8 cellular contexts compared by ENCODE assay signal in the genomic region with DNA sequence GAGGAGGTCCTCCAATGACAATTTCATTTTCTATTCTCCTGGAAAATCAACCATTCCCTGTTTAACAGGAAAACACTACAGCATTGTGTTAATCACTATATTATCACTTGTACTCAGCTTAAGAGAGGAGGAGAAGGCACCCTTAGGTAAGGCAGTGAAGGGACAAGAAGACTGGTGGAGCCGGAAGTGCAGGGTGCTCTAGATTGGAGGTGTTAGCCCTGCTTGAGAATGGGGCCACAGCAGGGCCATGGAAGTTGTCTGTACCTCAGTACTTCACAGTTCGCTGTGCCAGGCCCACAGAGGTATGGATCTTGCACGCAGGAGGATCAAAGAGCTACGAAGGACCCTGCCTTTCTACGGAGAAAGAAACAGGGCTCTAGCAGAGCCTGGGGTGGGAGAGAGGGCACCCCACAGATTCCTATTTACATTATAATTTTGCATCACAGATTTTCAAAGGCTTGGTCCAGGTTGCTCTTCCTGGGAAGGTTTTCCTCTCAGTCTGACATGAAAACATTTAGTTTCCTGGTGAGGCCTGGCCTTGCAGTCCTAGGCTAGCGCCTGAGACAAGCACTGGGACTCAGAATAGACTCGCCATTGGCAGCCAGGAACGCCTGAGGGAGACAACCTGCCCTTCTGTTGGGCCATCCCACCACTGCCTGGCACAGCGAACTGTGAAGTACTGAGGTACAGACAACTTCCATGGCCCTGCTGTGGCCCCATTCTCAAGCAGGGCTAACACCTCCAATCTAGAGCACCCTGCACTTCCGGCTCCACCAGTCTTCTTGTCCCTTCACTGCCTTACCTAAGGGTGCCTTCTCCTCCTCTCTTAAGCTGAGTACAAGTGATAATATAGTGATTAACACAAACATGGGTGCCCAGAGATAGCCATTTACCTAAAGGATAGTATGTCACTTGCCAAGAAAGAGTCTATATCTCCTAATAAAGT.
DNase-seq lines count a peak whose midpoint lies in the region; ATAC-seq, FAIRE-seq and TF ChIP-seq lines count a peak whose summit lies in the region.
"Not testable (repeated sequence)": the region's sequence is repeated elsewhere in the genome, so short reads cannot be mapped to it uniquely, and the experiment has no call there.

No MANE protein-coding gene starts in this region.

- TF ChIP-seq CTCF in bronchial epithelial cell (IDR thresholded peaks at IDR 0.05; ENCODE audit: insufficient read depth, low read length, severe bottlenecking): not testable (repeated sequence)

- peaks cover 0 to 65% (median 33%) of the 10 kb centered on the region in 10 experiments; a peak in 16 of 20 replicates for H3K4me1 ChIP-seq in BLaER1 treated with 17β-estradiol and CSF1 and Interleukin-3, amounts not matched to agents 10 nM and 100 nM

- POLR2A ChIA-PET in activated CD8-positive, alpha-beta T cell treated with anti-CD3 and anti-CD28 coated beads, Interleukin-2, amount 10 ng/mL, durations not matched to agents 7 days and 5 days (lab: Charles Lee): not testable (repeated sequence)
- POLR2A ChIA-PET in naive thymus-derived CD8-positive, alpha-beta T cell (lab: Charles Lee): interaction anchor here (0.5 to 2.1 kb wide), 8 partner anchors 9 to 114 kb away, joined by 3 to 7 read pairs (median 4); no protein-coding TSS in a partner anchor

- peak; percentile 40 for FAIRE-seq in GM19239 (lab: Jason Lieb, UNC)
- FAIRE-seq in bronchial epithelial cell (lab: Jason Lieb, UNC): peak; percentile 83

- H3K9me3 Mint-ChIP-seq in activated CD8-positive, alpha-beta T cell treated with anti-CD3 and anti-CD28 coated beads, Interleukin-2, amount 10 ng/mL, durations not matched to agents 7 days and 5 days (ENCODE audit: insufficient read depth); activated naive CD4-positive, alpha-beta T cell treated with anti-CD3 and anti-CD28 coated beads, Interleukin-2, amount 10 ng/mL, durations not matched to agents 7 days and 5 days; naive thymus-derived CD8-positive, alpha-beta T cell; stimulated activated naive CD8-positive, alpha-beta T cell treated with anti-CD3 and anti-CD28 coated beads, Interleukin-15, Interleukin-2, amounts not matched to agents 100 ng/mL and 50 ng/mL, for 24 hours: not testable (repeated sequence)

- not testable (repeated sequence) for H3K9me3 ChIP-seq in BLaER1 treated with 17β-estradiol and CSF1 and Interleukin-3, amounts not matched to agents 10 nM and 100 nM (replicated peaks in 1 of 11); T-helper 17 cell (ENCODE audit: control insufficient read depth, low read length, poor library complexity, severe bottlenecking)

- not testable (repeated sequence) for H3K9ac ChIP-seq in BLaER1 treated with 17β-estradiol and CSF1 and Interleukin-3, amounts not matched to agents 10 nM and 100 nM

- peaks cover 41% of the 10 kb centered on the region for H3K4me1 Mint-ChIP-seq in T-helper 17 cell
- peaks cover 78% of the 10 kb centered on the region for H3K4me1 Mint-ChIP-seq in activated CD8-positive, alpha-beta T cell treated with anti-CD3 and anti-CD28 coated beads, Interleukin-2, amount 10 ng/mL, durations not matched to agents 7 days and 5 days (ENCODE audit: low read depth)
- H3K4me1 Mint-ChIP-seq in activated naive CD4-positive, alpha-beta T cell treated with anti-CD3 and anti-CD28 coated beads, Interleukin-2, amount 10 ng/mL, durations not matched to agents 7 days and 5 days: peaks cover 87% of the 10 kb centered on the region
- peaks cover 58 to 92% (median 85%) of the 10 kb centered on the region in 4 donors for H3K4me1 Mint-ChIP-seq in naive thymus-derived CD8-positive, alpha-beta T cell
- H3K4me1 Mint-ChIP-seq in stimulated activated naive CD8-positive, alpha-beta T cell treated with anti-CD3 and anti-CD28 coated beads, Interleukin-15, Interleukin-2, amounts not matched to agents 100 ng/mL and 50 ng/mL, for 24 hours (ENCODE audit: low read depth): peaks cover 87% of the 10 kb centered on the region

- peaks cover 5 to 93% (median 72%) of the 10 kb centered on the region in 11 experiments; a peak in 20 of 22 replicates for H3K36me3 ChIP-seq in BLaER1 treated with 17β-estradiol and CSF1 and Interleukin-3, amounts not matched to agents 10 nM and 100 nM
- not testable (repeated sequence) for H3K36me3 ChIP-seq in bronchial epithelial cell (ENCODE audit: control insufficient read depth, insufficient read depth, low read length)

- H4K20me1 ChIP-seq in BLaER1 treated with 17β-estradiol and CSF1 and Interleukin-3, amounts not matched to agents 10 nM and 100 nM: peaks cover 0 to 63% (median 0%) of the 10 kb centered on the region in 11 experiments; a peak in 5 of 22 replicates

- H3K27ac ChIP-seq in BLaER1 treated with 17β-estradiol and CSF1 and Interleukin-3, amounts not matched to agents 10 nM and 100 nM: peak overlapping the region in 4 of 11 experiments; percentile 5 to 69 (median 58); a peak in 4 of 22 replicates

- H3K4me3 ChIP-seq in BLaER1 treated with 17β-estradiol and CSF1 and Interleukin-3, amounts not matched to agents 10 nM and 100 nM; bronchial epithelial cell (ENCODE audit: low read depth, low read length): not testable (repeated sequence)

- peak overlapping the region; percentile 88 for H3K4me3 Mint-ChIP-seq in T-helper 17 cell
- H3K4me3 Mint-ChIP-seq in activated CD8-positive, alpha-beta T cell treated with anti-CD3 and anti-CD28 coated beads, Interleukin-2, amount 10 ng/mL, durations not matched to agents 7 days and 5 days: peak overlapping the region; percentile 81
- H3K4me3 Mint-ChIP-seq in activated naive CD4-positive, alpha-beta T cell treated with anti-CD3 and anti-CD28 coated beads, Interleukin-2, amount 10 ng/mL, durations not matched to agents 7 days and 5 days: peak overlapping the region; percentile 74
- peak overlapping the region; percentile 67 to 90 (median 86) for H3K4me3 Mint-ChIP-seq in naive thymus-derived CD8-positive, alpha-beta T cell
- peak overlapping the region; percentile 87 for H3K4me3 Mint-ChIP-seq in stimulated activated naive CD8-positive, alpha-beta T cell treated with anti-CD3 and anti-CD28 coated beads, Interleukin-15, Interleukin-2, amounts not matched to agents 100 ng/mL and 50 ng/mL, for 24 hours

- CTCF ChIA-PET in activated CD8-positive, alpha-beta T cell treated with anti-CD3 and anti-CD28 coated beads, Interleukin-2, amount 10 ng/mL, durations not matched to agents 7 days and 5 days (lab: Charles Lee): interaction anchor here (1.0 to 5.7 kb wide), 4 partner anchors 9 to 522 kb away, joined by 3 to 43 read pairs (median 4); no protein-coding TSS in a partner anchor
- CTCF ChIA-PET in activated naive CD4-positive, alpha-beta T cell treated with anti-CD3 and anti-CD28 coated beads, Interleukin-2, amount 10 ng/mL, durations not matched to agents 7 days and 5 days (lab: Charles Lee): interaction anchor here (1.1 kb wide), 1 partner anchor 21 kb away, joined by 4 read pairs; no protein-coding TSS in a partner anchor

- ATAC-seq in T-helper 17 cell: peak; percentile 70
- peak; percentile 68 for ATAC-seq in activated CD8-positive, alpha-beta T cell treated with anti-CD3 and anti-CD28 coated beads, Interleukin-2, amount 10 ng/mL, durations not matched to agents 7 days and 5 days
- peak; percentile 24 to 29 for ATAC-seq in naive thymus-derived CD8-positive, alpha-beta T cell

- H3K4me2 ChIP-seq in BLaER1 treated with 17β-estradiol and CSF1 and Interleukin-3, amounts not matched to agents 10 nM and 100 nM: peak overlapping the region in 9 of 11 experiments; percentile 26 to 59 (median 53); a peak in 16 of 22 replicates

- not testable (repeated sequence) for DNase-seq in GM19239 (ENCODE audit: insufficient read length, low spot score); T-helper 17 cell; activated CD8-positive, alpha-beta T cell treated with anti-CD3 and anti-CD28 coated beads, Interleukin-2, amount 10 ng/mL, durations not matched to agents 7 days and 5 days; activated naive CD4-positive, alpha-beta T cell treated with anti-CD3 and anti-CD28 coated beads, Interleukin-2, amount 10 ng/mL, durations not matched to agents 7 days and 5 days; bronchial epithelial cell (ENCODE audit: low read depth); naive thymus-derived CD8-positive, alpha-beta T cell

- peak overlapping the region; percentile 91 for H3K27ac Mint-ChIP-seq in T-helper 17 cell
- peak overlapping the region; percentile 95 for H3K27ac Mint-ChIP-seq in activated CD8-positive, alpha-beta T cell treated with anti-CD3 and anti-CD28 coated beads, Interleukin-2, amount 10 ng/mL, durations not matched to agents 7 days and 5 days
- H3K27ac Mint-ChIP-seq in activated naive CD4-positive, alpha-beta T cell treated with anti-CD3 and anti-CD28 coated beads, Interleukin-2, amount 10 ng/mL, durations not matched to agents 7 days and 5 days: peak overlapping the region; percentile 97
- H3K27ac Mint-ChIP-seq in naive thymus-derived CD8-positive, alpha-beta T cell: peak overlapping the region; percentile 93 to 99 (median 98)
- peak overlapping the region; percentile 99 for H3K27ac Mint-ChIP-seq in stimulated activated naive CD8-positive, alpha-beta T cell treated with anti-CD3 and anti-CD28 coated beads, Interleukin-15, Interleukin-2, amounts not matched to agents 100 ng/mL and 50 ng/mL, for 24 hours

- H3K27me3 ChIP-seq in BLaER1 treated with 17β-estradiol and CSF1 and Interleukin-3, amounts not matched to agents 10 nM and 100 nM; bronchial epithelial cell (ENCODE audit: control insufficient read depth, insufficient read depth, low read length): not testable (repeated sequence)

- not testable (repeated sequence) for H3K36me3 Mint-ChIP-seq in T-helper 17 cell (ENCODE audit: low read depth)
- H3K36me3 Mint-ChIP-seq in activated CD8-positive, alpha-beta T cell treated with anti-CD3 and anti-CD28 coated beads, Interleukin-2, amount 10 ng/mL, durations not matched to agents 7 days and 5 days (ENCODE audit: low read depth): peaks cover 80% of the 10 kb centered on the region
- H3K36me3 Mint-ChIP-seq in activated naive CD4-positive, alpha-beta T cell treated with anti-CD3 and anti-CD28 coated beads, Interleukin-2, amount 10 ng/mL, durations not matched to agents 7 days and 5 days: peaks cover 80% of the 10 kb centered on the region
- H3K36me3 Mint-ChIP-seq in naive thymus-derived CD8-positive, alpha-beta T cell: peaks cover 5 to 95% (median 36%) of the 10 kb centered on the region in 3 donors
- H3K36me3 Mint-ChIP-seq in stimulated activated naive CD8-positive, alpha-beta T cell treated with anti-CD3 and anti-CD28 coated beads, Interleukin-15, Interleukin-2, amounts not matched to agents 100 ng/mL and 50 ng/mL, for 24 hours (ENCODE audit: low read depth): peaks cover 46% of the 10 kb centered on the region

- H3K27me3 Mint-ChIP-seq in T-helper 17 cell; activated CD8-positive, alpha-beta T cell treated with anti-CD3 and anti-CD28 coated beads, Interleukin-2, amount 10 ng/mL, durations not matched to agents 7 days and 5 days (ENCODE audit: low read depth); activated naive CD4-positive, alpha-beta T cell treated with anti-CD3 and anti-CD28 coated beads, Interleukin-2, amount 10 ng/mL, durations not matched to agents 7 days and 5 days; naive thymus-derived CD8-positive, alpha-beta T cell; stimulated activated naive CD8-positive, alpha-beta T cell treated with anti-CD3 and anti-CD28 coated beads, Interleukin-15, Interleukin-2, amounts not matched to agents 100 ng/mL and 50 ng/mL, for 24 hours: not testable (repeated sequence)
